In the genomic region with DNA sequence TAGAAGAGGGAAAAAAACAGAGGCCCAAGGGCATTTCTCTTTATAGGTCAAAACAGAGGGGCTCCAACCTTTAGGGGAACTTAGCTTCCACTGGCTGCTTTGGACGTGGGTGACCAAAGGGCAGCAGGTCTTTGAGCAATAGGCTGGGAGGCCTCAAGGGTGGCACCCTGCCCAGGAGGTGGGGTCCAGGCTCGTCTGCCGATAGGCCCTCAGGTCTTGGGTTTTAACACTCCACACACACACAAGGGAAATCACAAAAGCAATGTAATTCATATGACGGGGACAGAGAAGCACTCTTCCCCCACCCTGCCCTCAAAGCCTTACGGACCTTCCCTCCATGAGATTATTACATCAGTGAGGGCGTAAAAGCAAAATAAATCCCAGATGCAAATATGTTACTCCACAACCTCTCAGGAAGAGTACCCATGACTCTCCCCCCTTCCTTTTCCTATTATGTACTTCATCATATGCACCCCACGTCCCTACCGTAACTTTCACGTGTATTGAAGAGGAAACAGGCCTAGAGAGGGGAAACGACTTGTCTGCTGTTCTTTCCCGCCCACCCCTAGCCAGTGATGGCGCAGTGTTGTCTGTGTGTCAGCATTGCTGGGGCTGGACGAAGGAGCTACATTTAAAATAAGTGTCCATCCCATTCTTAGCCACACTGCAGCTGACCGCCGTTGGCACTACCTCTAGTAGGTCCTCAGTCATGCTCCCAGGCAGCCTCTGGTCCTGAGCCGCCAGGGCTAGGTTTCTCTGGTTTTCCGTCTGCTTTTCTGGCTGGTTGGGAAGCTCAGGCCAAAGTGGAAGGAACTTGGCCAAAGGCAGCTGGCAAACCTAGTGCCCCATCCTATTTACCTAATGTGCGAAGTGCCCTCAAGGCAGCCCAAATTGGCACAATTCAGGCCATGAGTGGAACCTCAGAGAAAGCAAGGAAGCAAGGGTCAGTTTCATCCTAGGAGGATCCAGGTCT, we compare ENCODE assay signal across 16 cellular contexts. TPM values are rescaled to one million over a fixed set of nuclear protein-coding genes. Genes with fewer than 3 reads are reported as not detected.
DNase-seq lines count a peak whose midpoint lies in the region; ATAC-seq, FAIRE-seq and TF ChIP-seq lines count a peak whose summit lies in the region.
"Had no signal": no experiment of that assay in that cellular context is flagged by ENCODE, and none has a peak within 500 bp of the region (broad histone marks: within the 10 kb centered on the region; RNA-seq: fewer than 3 reads in every experiment).

No MANE protein-coding gene starts in this region.

- peaks cover 19% of the 10 kb centered on the region; the same call in 1 of the 3 replicates for H3K36me3 ChIP-seq in K562 (ENCODE audit: control insufficient read depth, insufficient read depth, low read length)
- peaks cover 0 to 9% of the 10 kb centered on the region in 2 donors for H3K36me3 ChIP-seq in vagina
- peaks cover 6 to 27% of the 10 kb centered on the region in 2 donors for H3K36me3 ChIP-seq in ascending aorta
- H3K36me3 ChIP-seq: prostate gland had no signal

- peaks cover 56% of the 10 kb centered on the region for H3K36me3 Mint-ChIP-seq in Calu3 (ENCODE audit: insufficient read depth, unreplicated experiment)
- H3K36me3 Mint-ChIP-seq in T-helper 17 cell (ENCODE audit: low read depth): peaks cover 2% of the 10 kb centered on the region

- H3K4me1 ChIP-seq in A549: peaks cover 16% of the 10 kb centered on the region
- H3K4me1 ChIP-seq in K562 (replicated peaks in 1 of 2; ENCODE audit: control insufficient read depth in 2 of 2, insufficient read depth in 2 of 2, low read length in 2 of 2): peaks cover 11 to 19% of the 10 kb centered on the region in 2 experiments
- peaks cover 13% of the 10 kb centered on the region for H3K4me1 ChIP-seq in vagina
- peaks cover 0 to 3% of the 10 kb centered on the region in 2 donors for H3K4me1 ChIP-seq in ascending aorta
- H3K4me1 ChIP-seq: prostate gland had no signal

- no peak overlapping the region for H3K27ac Mint-ChIP-seq in Calu3 (ENCODE audit: unreplicated experiment)
- H3K27ac Mint-ChIP-seq in T-helper 17 cell: no peak overlapping the region

- intact Hi-C loops in Calu3 (cut with micrococcal nuclease; ENCODE audit: unreplicated experiment): no loop called here
- intact Hi-C loops in K562 (cut with micrococcal nuclease): no loop called here
- intact Hi-C loops in vagina (cut with DNase I): no loop called here
- intact Hi-C loops in ascending aorta (cut with DNase I): loop anchor here (5.0 to 10.0 kb wide), 2 partner anchors 424 to 661 kb away; no protein-coding TSS in a partner anchor

- no peaks in the 10 kb centered on the region for H3K9me1 ChIP-seq in K562 (ENCODE audit: control insufficient read depth, insufficient read depth, low read length)

- no peak for TF ChIP-seq CTCF in A549 (IDR thresholded peaks at IDR 0.05)
- TF ChIP-seq CTCF in Calu3 (IDR thresholded peaks at IDR 0.05; ENCODE audit: unreplicated experiment): no peak
- TF ChIP-seq CTCF in K562 (IDR thresholded peaks at IDR 0.05 in 2 of 3, conservative IDR thresholded peaks at IDR 0.05 in 1 of 3; ENCODE audit: insufficient read depth in 2 of 3, low read depth in 1 of 3, low read length in 3 of 3): no peak
- no peak for TF ChIP-seq CTCF in vagina (IDR thresholded peaks at IDR 0.05)
- TF ChIP-seq CTCF in ascending aorta (IDR thresholded peaks at IDR 0.05): no peak

- H3K27me3 ChIP-seq in K562 (ENCODE audit: control insufficient read depth in 2 of 2, insufficient read depth in 2 of 2, low read length in 2 of 2): no peaks in the 10 kb centered on the region
- no peaks in the 10 kb centered on the region for H3K27me3 ChIP-seq in vagina
- H3K27me3 ChIP-seq in ascending aorta: no peaks in the 10 kb centered on the region

- FAIRE-seq in A549 (lab: Jason Lieb, UNC) (no peak), K562 (lab: Jason Lieb, UNC) (no peak)
- FAIRE-seq: GM12891 had no signal

- in situ Hi-C loops in K562 (cut with MboI): loop anchor here (10.0 kb wide), 2 partner anchors 71 to 421 kb away; a partner anchor contains a TSS

- TF ChIP-seq RAD21 in A549 (conservative IDR thresholded peaks at IDR 0.05 in 1 of 2, IDR thresholded peaks at IDR 0.05 in 1 of 2) (no peak), K562 (CRISPR knock-in tag; conservative IDR thresholded peaks at IDR 0.05 in 1 of 2, IDR thresholded peaks at IDR 0.05 in 1 of 2) (no peak)

- no peaks in the 10 kb centered on the region for H3K79me2 ChIP-seq in K562 (ENCODE audit: control insufficient read depth, insufficient read depth, low read length)

- 91% methylated on average over 18 of the region's 18 CpGs for WGBS in A549 (ENCODE audit: missing lambda C conversion rate)
- 86% methylated on average over 18 of the region's 18 CpGs for WGBS in K562 (ENCODE audit: insufficient coverage, low coverage, missing lambda C conversion rate)

- TF ChIP-seq EP300 in A549 (IDR thresholded peaks at IDR 0.05) (no peak), K562 (IDR thresholded peaks at IDR 0.05; ENCODE audit: low read length) (no peak)

- H3K27ac ChIP-seq in A549: no peak overlapping the region
- no peak overlapping the region for H3K27ac ChIP-seq in K562 (ENCODE audit: extremely low read depth, low read depth, low read length)
- H3K27ac ChIP-seq in vagina: no peak overlapping the region
- H3K27ac ChIP-seq in ascending aorta: peak overlapping the region in 1 of 2 donors; percentile 92

- H3K9me3 ChIP-seq in A549: no peaks in the 10 kb centered on the region
- no peaks in the 10 kb centered on the region for H3K9me3 ChIP-seq in K562 (replicated peaks; ENCODE audit: control insufficient read depth, insufficient read depth, low read depth, low read length)
- H3K9me3 ChIP-seq in vagina: no peaks in the 10 kb centered on the region
- no peaks in the 10 kb centered on the region for H3K9me3 ChIP-seq in ascending aorta
- no peaks in the 10 kb centered on the region for H3K9me3 ChIP-seq in T-helper 17 cell (ENCODE audit: control insufficient read depth, low read length, poor library complexity, severe bottlenecking)
- H3K9me3 ChIP-seq: prostate gland had no signal

- H4K20me1 ChIP-seq in K562 (replicated peaks; ENCODE audit: control insufficient read depth, insufficient read depth, low read length): no peaks in the 10 kb centered on the region

- POLR2A ChIA-PET in A549 (lab: Yijun Ruan, JAX): no interaction called here
- POLR2A ChIA-PET in K562 (lab: Yijun Ruan, JAX): interaction anchor here (0.6 to 2.5 kb wide), 4 partner anchors 8 to 481 kb away, joined by 3 to 12 read pairs (median 4); no protein-coding TSS in a partner anchor

- no peaks in the 10 kb centered on the region for H3K4me1 Mint-ChIP-seq in Calu3 (ENCODE audit: low read depth, unreplicated experiment)
- H3K4me1 Mint-ChIP-seq in T-helper 17 cell: peaks cover 3% of the 10 kb centered on the region

- TF ChIP-seq POLR2A in A549 (IDR thresholded peaks at IDR 0.05; ENCODE audit: low read length) (no peak), K562 (conservative IDR thresholded peaks at IDR 0.05) (no peak), vagina (IDR thresholded peaks at IDR 0.05) (no peak)

- H3K4me2 ChIP-seq in A549: peak overlapping the region; percentile 92
- H3K4me2 ChIP-seq in K562 (ENCODE audit: insufficient read depth, low read length): no peak overlapping the region

- H3K4me3 ChIP-seq in A549 (no peak overlapping the region), K562 (no peak overlapping the region), vagina (no peak overlapping the region), ascending aorta (no peak overlapping the region)
- H3K4me3 ChIP-seq: prostate gland had no signal

- BruUV-seq in Calu3 (replicated peaks; lab: Mats Ljungman, UMichigan): TSS peak; percentile 43
- BruUV-seq in K562 (replicated peaks; lab: Mats Ljungman, UMichigan): no TSS peak

- H3K9ac ChIP-seq in K562 (ENCODE audit: insufficient read depth in 1 of 2, low read depth in 2 of 2, low read length in 2 of 2): peak overlapping the region in 1 of 2 experiments; percentile 96; a peak in 1 of 4 replicates

- H3K9me3 Mint-ChIP-seq in Calu3 (ENCODE audit: low read depth, unreplicated experiment): no peaks in the 10 kb centered on the region

- H2AFZ ChIP-seq in K562 (ENCODE audit: low read depth, low read length): no peak overlapping the region

- ATAC-seq in A549 (no peak), K562 (no peak), T-helper 17 cell (no peak)

- DNase-seq in A549 (ENCODE audit: low read depth in 1 of 2, low spot score in 1 of 2) (no peak), Calu3 (no peak), K562 (ENCODE audit: extremely low read depth in 1 of 4, low spot score in 3 of 4) (no peak), lung microvascular endothelial cell (ENCODE audit: low read depth in 2 of 2) (peak; percentile 34 to 55), vagina (ENCODE audit: extremely low spot score in 2 of 2) (no peak), ascending aorta (ENCODE audit: low spot score in 2 of 2) (no peak), T-helper 17 cell (no peak), GOT3 (lab: John Stamatoyannopoulos, UW) (no peak)
- DNase-seq: cortex of kidney; midbrain; NCI-H1436 treated with DMSO at 0.1 percent for 48 hours; NCI-H524 treated with DMSO at 0.1 percent for 48 hours; stimulated activated CD4-positive, alpha-beta T cell treated with anti-CD3 and anti-CD28 coated beads, Interleukin-15, amount 100 ng/mL, for 24 hours; trophoblast cell had no signal

- H3K4me3 Mint-ChIP-seq in Calu3 (ENCODE audit: low read depth, unreplicated experiment) (peak overlapping the region; percentile 84), T-helper 17 cell (no peak overlapping the region)

- CTCF ChIA-PET in A549 (lab: Yijun Ruan, JAX) (interaction anchor here (1.1 to 6.1 kb wide), 6 partner anchors 9 to 425 kb away, joined by 3 to 31 read pairs (median 4); a partner anchor contains a TSS), Calu3 (lab: Charles Lee) (interaction anchor here (1.1 to 1.2 kb wide), 2 partner anchors 17 to 69 kb away, joined by 3 to 5 read pairs; no protein-coding TSS in a partner anchor), K562 (lab: Yijun Ruan, JAX; ENCODE audit: low intra/inter-chr PET ratio) (no interaction called here)

- H3K27me3 Mint-ChIP-seq in Calu3 (ENCODE audit: unreplicated experiment) (no peaks in the 10 kb centered on the region), T-helper 17 cell (no peaks in the 10 kb centered on the region)

RNA-seq across cellular contexts. Expression of a gene that starts 2.1 kb away (rescaled TPM):
- polyA plus RNA-seq in A549 (2011; rRNA removed) (169 TPM in 2 replicates), A549 (2017; fragmentation: RNase III; extraction: RNeasy Plus Mini Kit Qiagen cat#74134 plus additional on column Dnase treatment) (211 to 226 TPM (median 222 TPM) in 3 replicates), K562 (2011; rRNA removed) (55.3 and 70.5 TPM in 2 replicates), K562 (2014; fragmentation: Illumina TruSeq; extraction: Trizol) (101 and 109 TPM in 2 replicates), K562 (2014; fragmentation: Nextera tagmentation; extraction: Ambion mirVana) (10 to 100 TPM; 14.6 to 26.7 TPM), K562 (2014; rRNA removed) (68.3 and 71.2 TPM in 2 replicates)
- 329 and 353 TPM in 2 replicates for polyA plus RNA-seq in A549 (2012; cell fraction: cytosol; rRNA removed)
- polyA plus RNA-seq in A549 (2012; cell fraction: nucleus; rRNA removed): 140 and 161 TPM in 2 replicates
- polyA minus RNA-seq in A549 (2011; rRNA and poly(A)+ RNA removed): 89.5 and 96.9 TPM in 2 replicates
- total RNA-seq in Calu3 (2022) (193 and 205 TPM in 2 replicates), K562 (2014; rRNA removed) (67.0 and 94.5 TPM in 2 replicates), K562 (2014; rRNA removed; fragmentation: Illumina TruSeq; extraction: Trizol) (50.5 and 56.2 TPM in 2 replicates), K562 (2015; rRNA removed; fragmentation: Illumina TruSeq; extraction: Trizol) (55.0 and 57.0 TPM in 2 replicates), K562 (2021) (62.2 and 68.5 TPM in 2 replicates), lung microvascular endothelial cell (60.6 and 67.9 TPM in 2 replicates), vagina (36.8 TPM), ascending aorta (45.8 TPM), T-helper 17 cell (1 to 10 TPM; 8.1 TPM)
- 5.8 and 9.9 TPM in 2 replicates for total RNA-seq in K562 (2011; cell fraction: chromatin; rRNA removed; ENCODE audit: low replicate concordance)
- 11.3 and 12.0 TPM in 2 replicates for total RNA-seq in K562 (2011; cell fraction: nucleolus; rRNA removed)
- total RNA-seq in K562 (2011; cell fraction: nucleoplasm; rRNA removed): 17.2 and 21.7 TPM in 2 replicates
- polyA plus RNA-seq in K562 (2011; cell fraction: cytosol; rRNA removed): 118 and 120 TPM in 2 replicates
- polyA plus RNA-seq in K562 (2011; cell fraction: nucleus; rRNA removed): 43.7 and 47.3 TPM in 2 replicates
- 89.0 and 106 TPM in 2 replicates for polyA plus RNA-seq in K562 (2012)
- 26.0 and 30.5 TPM in 2 replicates for polyA minus RNA-seq in K562 (2011; rRNA and poly(A)+ RNA removed)
- 24.7 and 31.9 TPM in 2 replicates for polyA minus RNA-seq in K562 (2011; cell fraction: cytosol; rRNA and poly(A)+ RNA removed)
- polyA minus RNA-seq in K562 (2011; cell fraction: nucleus; rRNA and poly(A)+ RNA removed): 6.7 and 12.2 TPM in 2 replicates

Comparison
In these comparisons a context has a peak if more than half of its experiments do, and no peak if none do; other contexts are left out.
1. DNase-seq: peak in lung microvascular endothelial cell (2 of 2); none in A549 (0 of 2), Calu3 (single experiment), K562 (0 of 4), vagina (0 of 2), ascending aorta (0 of 2), T-helper 17 cell (0 of 3) and GOT3 (single experiment).